ENCODE assay signal across 18 cellular contexts in the genomic region with DNA sequence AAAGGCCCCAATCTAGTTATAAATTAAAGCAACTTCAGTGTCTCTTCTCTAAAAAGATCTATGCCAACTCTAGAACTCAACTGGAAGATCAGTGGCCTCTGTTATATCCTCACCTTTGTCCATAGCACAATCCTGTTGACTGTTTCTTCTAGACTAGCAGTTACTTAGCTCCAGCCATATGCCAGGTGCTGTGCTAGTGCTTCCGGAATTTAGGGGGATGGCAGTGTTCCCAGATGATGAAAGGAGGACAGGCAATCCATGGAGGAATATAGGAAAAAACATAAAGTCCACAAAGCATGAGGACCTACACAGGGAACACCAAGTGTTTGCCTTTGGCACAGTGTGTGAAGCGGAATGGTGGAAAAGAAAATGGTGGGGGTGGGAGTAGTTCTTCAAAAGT.
A peak's percentile ranks its signal among the peaks of the same experiment; 100 is the strongest.
DNase-seq lines count a peak whose midpoint lies in the region; ATAC-seq and TF ChIP-seq lines count a peak whose summit lies in the region.
"Had no signal": no experiment of that assay in that cellular context is flagged by ENCODE, and none has a peak within 500 bp of the region (broad histone marks: within the 10 kb centered on the region; RNA-seq: fewer than 3 reads in every experiment).

No MANE protein-coding gene starts in this region.

- ATAC-seq in GM18861 (IDR thresholded peaks at IDR 0.05; ENCODE audit: unreplicated experiment) = no peak

- no peak for TF ChIP-seq EP300 in ovary (IDR thresholded peaks at IDR 0.05)

- TF ChIP-seq CTCF in nephron (IDR thresholded peaks at IDR 0.05; ENCODE audit: unreplicated experiment in 3 of 3) (no peak), ovary (IDR thresholded peaks at IDR 0.05) (no peak)

- TF ChIP-seq POLR2A in ovary (IDR thresholded peaks at IDR 0.05) = no peak

- H3K27ac ChIP-seq in ovary = no peak overlapping the region
- H3K27ac ChIP-seq: C4-2B had no signal

- 58 to 69% (median 66%) methylated on average over 2 of the region's 2 CpGs for WGBS in ovary, 3 donors

- H3K36me3 ChIP-seq in ovary = no peaks in the 10 kb centered on the region

- in situ Hi-C loops in G401 (cut with HindIII; ENCODE audit: low sequenced_read_pairs) = no loop called here

- H3K4me1 Mint-ChIP-seq in nephron = peaks cover 24% of the 10 kb centered on the region
- H3K4me1 Mint-ChIP-seq in immature natural killer cell = peaks cover 0 to 5% of the 10 kb centered on the region in 2 donors

- no peaks in the 10 kb centered on the region for H3K27me3 ChIP-seq in ovary

- H3K4me3 Mint-ChIP-seq in nephron = no peak overlapping the region
- H3K4me3 Mint-ChIP-seq in immature natural killer cell = no peak overlapping the region
- H3K4me3 Mint-ChIP-seq: HFFc6 had no signal

- H3K9me3 Mint-ChIP-seq in nephron (no peaks in the 10 kb centered on the region), immature natural killer cell (no peaks in the 10 kb centered on the region)
- H3K9me3 Mint-ChIP-seq: HFFc6 had no signal

- intact Hi-C loops in ovary (cut with DNase I) = no loop called here

- H3K4me3 ChIP-seq in ovary = no peak overlapping the region

- H3K9me3 ChIP-seq in ovary = no peaks in the 10 kb centered on the region

- no peaks in the 10 kb centered on the region for H3K27me3 Mint-ChIP-seq in nephron (ENCODE audit: low read depth)
- H3K27me3 Mint-ChIP-seq in immature natural killer cell (ENCODE audit: low read depth in 3 of 3) = peaks cover 0 to 8% (median 0%) of the 10 kb centered on the region in 3 donors

- H3K4me1 ChIP-seq in ovary (ENCODE audit: insufficient read depth) = no peaks in the 10 kb centered on the region

- peak overlapping the region in 2 of 3 experiments; percentile 11 to 14 for H3K27ac Mint-ChIP-seq in nephron
- no peak overlapping the region for H3K27ac Mint-ChIP-seq in immature natural killer cell

- H3K36me3 Mint-ChIP-seq in nephron (ENCODE audit: low read depth) (no peaks in the 10 kb centered on the region), immature natural killer cell (peaks cover 0 to 4% (median 4%) of the 10 kb centered on the region in 3 donors)

- DNase-seq in G401 (ENCODE audit: low spot score) (peak; percentile 82), NCI-H2029 treated with DMSO at 0.1 percent for 48 hours (lab: John Stamatoyannopoulos, UW) (peak; percentile 78), inferior parietal cortex (ENCODE audit: extremely low spot score) (peak; percentile 5), immature natural killer cell (no peak), ovary (no peak)
- DNase-seq: ACHN, HFFc6, KG1, MV-4-11, NCI-H1436, NCI-H2081, NCI-H2171 treated with DMSO at 0.1 percent for 48 hours, NCI-H446 treated with DMSO at 0.1 percent for 48 hours, Right ventricle myocardium superior, SW 1271 had no signal

Comparison
In these comparisons a context has a peak if more than half of its experiments do, and no peak if none do; other contexts are left out.
1. DNase-seq: peak in G401 (single experiment), NCI-H2029 treated with DMSO at 0.1 percent for 48 hours (single experiment) and inferior parietal cortex (single experiment); none in immature natural killer cell (0 of 3) and ovary (0 of 5).
2. H3K27ac Mint-ChIP-seq: peak in nephron (2 of 3); none in immature natural killer cell (0 of 6).